ENCODE assay signal across 26 cellular contexts in genomic region chr6:110777636-110778035, GRCh38. TPM values are rescaled to one million over a fixed set of nuclear protein-coding genes. Genes with fewer than 3 reads are reported as not detected.
DNase-seq lines count a peak whose midpoint lies in the region; ATAC-seq, FAIRE-seq and TF ChIP-seq lines count a peak whose summit lies in the region.
"Had no signal": no experiment of that assay in that cellular context is flagged by ENCODE, and none has a peak within 500 bp of the region (broad histone marks: within the 10 kb centered on the region; RNA-seq: fewer than 3 reads in every experiment).

No MANE protein-coding gene starts in this region.

- TF ChIP-seq RAD21 in Ishikawa (IDR thresholded peaks at IDR 0.05; ENCODE audit: low read depth) = no peak
- TF ChIP-seq RAD21 in K562 (CRISPR knock-in tag; conservative IDR thresholded peaks at IDR 0.05 in 1 of 2, IDR thresholded peaks at IDR 0.05 in 1 of 2) = no peak

- CTCF ChIA-PET in K562 (lab: Yijun Ruan, JAX; ENCODE audit: low intra/inter-chr PET ratio) = no interaction called here

- FAIRE-seq in GM19239 (lab: Jason Lieb, UNC) (peak; percentile 18), K562 (lab: Jason Lieb, UNC) (no peak)
- FAIRE-seq: GM12892, GM18507 had no signal

- intact Hi-C loops in K562 (cut with micrococcal nuclease) (no loop called here), sigmoid colon (cut with DNase I) (no loop called here)

- H3K4me3 ChIP-seq in K562 (no peak overlapping the region), sigmoid colon (no peak overlapping the region)
- H3K4me3 ChIP-seq: BLaER1 had no signal

- H2AFZ ChIP-seq in K562 (ENCODE audit: low read depth, low read length) = no peak overlapping the region

- H4K20me1 ChIP-seq in K562 (replicated peaks; ENCODE audit: control insufficient read depth, insufficient read depth, low read length) = 0 out of 2 replicates have a peak, but pooled peaks cover 9% of the 10 kb centered on the region

- TF ChIP-seq CTCF in K562 (IDR thresholded peaks at IDR 0.05 in 2 of 3, conservative IDR thresholded peaks at IDR 0.05 in 1 of 3; ENCODE audit: insufficient read depth in 2 of 3, low read depth in 1 of 3, low read length in 3 of 3) = no peak
- no peak for TF ChIP-seq CTCF in sigmoid colon (IDR thresholded peaks at IDR 0.05)

- POLR2A ChIA-PET in K562 (lab: Yijun Ruan, JAX) = no interaction called here

- TF ChIP-seq POLR2A in K562 (conservative IDR thresholded peaks at IDR 0.05) = no peak
- TF ChIP-seq POLR2A in sigmoid colon (IDR thresholded peaks at IDR 0.05) = no peak

- DNase-seq in NCI-H2171 treated with DMSO at 0.1 percent for 48 hours (lab: John Stamatoyannopoulos, UW) = peak; percentile 21
- DNase-seq in NCI-H2171 (lab: John Stamatoyannopoulos, UW) = no peak
- no peak for DNase-seq in GM19239 (ENCODE audit: insufficient read length, low spot score)
- DNase-seq in K562 (ENCODE audit: extremely low read depth in 1 of 4, low spot score in 3 of 4) = no peak
- DNase-seq in sigmoid colon = no peak
- no peak for DNase-seq in NCI-H1436 (lab: John Stamatoyannopoulos, UW)
- DNase-seq: 8988T; ACHN; BE2C; C1 segment of cervical spinal cord; CD4-positive, alpha-beta memory T cell; CD4-positive, CD25-positive, alpha-beta regulatory T cell; CD8-positive, alpha-beta memory T cell; COR-L47; DMS 273 treated with DMSO at 0.1 percent for 48 hours; DMS153; DMS53; DMS79; DND-41; EL; GDM1 had no signal

- no peak for ATAC-seq in K562
- no peak for ATAC-seq in GM18907 (IDR thresholded peaks at IDR 0.05; ENCODE audit: unreplicated experiment)

- H3K9me1 ChIP-seq in K562 (ENCODE audit: control insufficient read depth, insufficient read depth, low read length) = no peaks in the 10 kb centered on the region

- H3K4me1 ChIP-seq in K562 (replicated peaks in 1 of 2; ENCODE audit: control insufficient read depth in 2 of 2, insufficient read depth in 2 of 2, low read length in 2 of 2) (no peaks in the 10 kb centered on the region), sigmoid colon (no peaks in the 10 kb centered on the region)

- BruUV-seq in K562 (replicated peaks; lab: Mats Ljungman, UMichigan) = no TSS peak

- no peak overlapping the region for H3K4me2 ChIP-seq in K562 (ENCODE audit: insufficient read depth, low read length)
- H3K4me2 ChIP-seq: BLaER1 had no signal

- no peaks in the 10 kb centered on the region; a peak in 1 of 5 replicates for H3K27me3 ChIP-seq in K562 (ENCODE audit: control insufficient read depth in 2 of 2, insufficient read depth in 2 of 2, low read length in 2 of 2)
- H3K27me3 ChIP-seq in sigmoid colon = no peaks in the 10 kb centered on the region
- H3K27me3 ChIP-seq: BE2C, BLaER1 had no signal

- no peaks in the 10 kb centered on the region for H3K9me3 ChIP-seq in K562 (replicated peaks; ENCODE audit: control insufficient read depth, insufficient read depth, low read depth, low read length)
- H3K9me3 ChIP-seq in sigmoid colon = no peaks in the 10 kb centered on the region
- H3K9me3 ChIP-seq: BE2C had no signal

- no peak overlapping the region for H3K9ac ChIP-seq in K562 (ENCODE audit: insufficient read depth in 1 of 2, low read depth in 2 of 2, low read length in 2 of 2)
- H3K9ac ChIP-seq: BLaER1 had no signal

- H3K27ac ChIP-seq in K562 (ENCODE audit: extremely low read depth, low read depth, low read length) (no peak overlapping the region), sigmoid colon (no peak overlapping the region)
- H3K27ac ChIP-seq: BLaER1 had no signal

- TF ChIP-seq EP300 in Ishikawa (IDR thresholded peaks at IDR 0.05; ENCODE audit: borderline replicate concordance) = no peak
- TF ChIP-seq EP300 in K562 (IDR thresholded peaks at IDR 0.05; ENCODE audit: low read length) = no peak
- TF ChIP-seq EP300 in sigmoid colon (IDR thresholded peaks at IDR 0.05) = no peak

- in situ Hi-C loops in K562 (cut with MboI) = no loop called here

- H3K79me2 ChIP-seq in K562 (ENCODE audit: control insufficient read depth, insufficient read depth, low read length) = no peaks in the 10 kb centered on the region

- 8% methylated on average over 2 of the region's 2 CpGs for WGBS in K562 (ENCODE audit: insufficient coverage, low coverage, missing lambda C conversion rate)
- WGBS in sigmoid colon, 2 donors = 96 to 98% methylated on average over 2 of the region's 2 CpGs

- H3K36me3 ChIP-seq in K562 (ENCODE audit: control insufficient read depth, insufficient read depth, low read length) (no peaks in the 10 kb centered on the region), sigmoid colon (no peaks in the 10 kb centered on the region)
- H3K36me3 ChIP-seq: BE2C had no signal

TF ChIP-seq in Ishikawa, 13 proteins besides CTCF, POLR2A, EP300 and RAD21:
- TF ChIP-seq MAX (IDR thresholded peaks at IDR 0.05) (peak; percentile 60; the same call in 1 of the 2 replicates), CREB1 (IDR thresholded peaks at IDR 0.05; ENCODE audit: low read depth) (no peak)

TF ChIP-seq in K562, 482 proteins besides CTCF, POLR2A, EP300 and RAD21 (continues in another document):
- TF ChIP-seq VEZF1 (CRISPR knock-in tag; IDR thresholded peaks at IDR 0.05) = no peak

RNA-seq across cellular contexts. Expression of gene CDK19, which starts 37.6 kb away (rescaled TPM):
- 16.2 and 38.5 TPM in 2 replicates for total RNA-seq in K562 (2011; cell fraction: chromatin; rRNA removed; ENCODE audit: low replicate concordance)
- total RNA-seq in K562 (2011; cell fraction: nucleolus; rRNA removed) = 8.5 and 12.4 TPM in 2 replicates
- total RNA-seq in K562 (2011; cell fraction: nucleoplasm; rRNA removed) = 27.5 and 37.6 TPM in 2 replicates
- total RNA-seq in K562 (2014; rRNA removed) (3.9 and 4.1 TPM in 2 replicates), K562 (2014; rRNA removed; fragmentation: Illumina TruSeq; extraction: Trizol) (8.6 and 10.1 TPM in 2 replicates), K562 (2015; rRNA removed; fragmentation: Illumina TruSeq; extraction: Trizol) (6.2 and 6.7 TPM in 2 replicates), K562 (2021) (9.3 and 10.6 TPM in 2 replicates), sigmoid colon (10 to 100 TPM; 12.1 to 17.8 (median 14.5) TPM)
- polyA plus RNA-seq in K562 (2011; rRNA removed) (15.2 and 15.4 TPM in 2 replicates), K562 (2014; fragmentation: Illumina TruSeq; extraction: Trizol) (8.8 and 9.0 TPM in 2 replicates), K562 (2014; fragmentation: Nextera tagmentation; extraction: Ambion mirVana) (1 to 10 TPM; 3.8 to 4.0 TPM), K562 (2014; rRNA removed) (7.4 and 8.4 TPM in 2 replicates), sigmoid colon (10 to 100 TPM in 1 of 3 donors, 1 to 10 TPM in 2; 6.7 to 10.1 (median 7.8) TPM)
- polyA plus RNA-seq in K562 (2011; cell fraction: cytosol; rRNA removed) = 2.8 and 7.8 TPM in 2 replicates
- 10.1 and 14.7 TPM in 2 replicates for polyA plus RNA-seq in K562 (2011; cell fraction: nucleus; rRNA removed)
- polyA plus RNA-seq in K562 (2012) = 8.9 and 16.6 TPM in 2 replicates
- polyA minus RNA-seq in K562 (2011; rRNA and poly(A)+ RNA removed) = 9.9 and 13.3 TPM in 2 replicates
- 3.5 and 4.3 TPM in 2 replicates for polyA minus RNA-seq in K562 (2011; cell fraction: cytosol; rRNA and poly(A)+ RNA removed)
- polyA minus RNA-seq in K562 (2011; cell fraction: nucleus; rRNA and poly(A)+ RNA removed) = 4.0 and 7.8 TPM in 2 replicates
